Comparison of ENCODE assay signal across 2 cellular contexts in the genomic region with DNA sequence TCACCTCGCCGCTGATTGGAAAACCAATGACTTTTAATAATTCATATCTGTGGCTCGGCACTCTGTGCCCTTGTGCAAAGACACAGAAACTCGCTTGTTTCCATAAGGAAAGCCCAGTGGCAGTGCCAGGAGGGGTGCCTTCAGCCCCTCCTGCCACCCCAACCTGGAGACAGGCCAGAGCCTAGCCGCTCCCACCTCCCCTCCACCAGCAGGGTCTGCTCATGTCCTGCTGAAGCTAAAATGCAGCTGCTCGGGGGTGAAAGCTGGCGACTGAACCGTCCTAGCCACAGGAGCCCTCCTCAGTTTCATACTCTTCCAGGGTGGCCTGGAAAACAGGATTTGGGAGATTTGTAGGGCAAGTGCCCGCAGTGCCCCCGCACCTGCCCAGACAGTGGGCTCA.
TF ChIP-seq lines count a peak whose summit lies in the region.

No MANE protein-coding gene starts in this region.

TF ChIP-seq in IMR-90, 13 proteins besides CTCF, POLR2A, EP300 and RAD21:
- TF ChIP-seq RFX5 (IDR thresholded peaks at IDR 0.05; ENCODE audit: low read depth, low read length) (no peak), BHLHE40 (IDR thresholded peaks at IDR 0.05; ENCODE audit: low read depth, low read length) (no peak)
- TF ChIP-seq, protein P1, sequence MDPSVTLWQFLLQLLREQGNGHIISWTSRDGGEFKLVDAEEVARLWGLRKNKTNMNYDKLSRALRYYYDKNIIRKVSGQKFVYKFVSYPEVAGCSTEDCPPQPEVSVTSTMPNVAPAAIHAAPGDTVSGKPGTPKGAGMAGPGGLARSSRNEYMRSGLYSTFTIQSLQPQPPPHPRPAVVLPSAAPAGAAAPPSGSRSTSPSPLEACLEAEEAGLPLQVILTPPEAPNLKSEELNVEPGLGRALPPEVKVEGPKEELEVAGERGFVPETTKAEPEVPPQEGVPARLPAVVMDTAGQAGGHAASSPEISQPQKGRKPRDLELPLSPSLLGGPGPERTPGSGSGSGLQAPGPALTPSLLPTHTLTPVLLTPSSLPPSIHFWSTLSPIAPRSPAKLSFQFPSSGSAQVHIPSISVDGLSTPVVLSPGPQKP (IDR thresholded peaks at IDR 0.05; ENCODE audit: borderline replicate concordance, low read depth, low read length): no peak

TF ChIP-seq in neural cell, 6 proteins besides CTCF, POLR2A, EP300 and RAD21:
- no peak for TF ChIP-seq POLR2AphosphoS5 (IDR thresholded peaks at IDR 0.05)
- TF ChIP-seq MXI1 (conservative IDR thresholded peaks at IDR 0.05; ENCODE audit: poor library complexity, severe bottlenecking): no peak
